ENCODE assay signal across 21 cellular contexts in genomic region chr6:158415666-158416065, GRCh38.
"Had no signal": no experiment of that assay in that cellular context is flagged by ENCODE, and none has a peak within 500 bp of the region (broad histone marks: within the 10 kb centered on the region; RNA-seq: fewer than 3 reads in every experiment).

No MANE protein-coding gene starts in this region.

- ATAC-seq: lower lobe of right lung; naive thymus-derived CD8-positive, alpha-beta T cell; stimulated activated memory B cell treated with anti-CD40 and anti-IgM and Interleukin-4, amounts not matched to agents 10 μg/mL and 1 μg/mL and 100 μg/mL, for 72 hours; upper lobe of right lung had no signal

- H3K36me3 ChIP-seq: prostate gland, suprapubic skin, transverse colon, upper lobe of right lung, uterus had no signal

- H3K4me1 ChIP-seq: lower lobe of right lung, prostate gland, spleen, transverse colon, uterus had no signal

- H3K9me3 ChIP-seq: lower lobe of right lung, prostate gland, right atrium auricular region, suprapubic skin, upper lobe of right lung, uterus had no signal

- H3K27ac ChIP-seq: esophagus squamous epithelium, lower lobe of right lung, prostate gland, right atrium auricular region, spleen, suprapubic skin, transverse colon, upper lobe of right lung, uterus had no signal

- H3K27me3 ChIP-seq: esophagus squamous epithelium, right atrium auricular region, spleen, suprapubic skin, transverse colon, upper lobe of right lung, uterus had no signal

- H3K4me3 ChIP-seq: esophagus squamous epithelium, lower lobe of right lung, prostate gland, right atrium auricular region, skin epidermis, spleen, suprapubic skin, transverse colon, upper lobe of right lung, uterus had no signal

- DNase-seq: effector CD8-positive, alpha-beta T cell; endodermal cell; esophagus squamous epithelium; hypothalamus; immature natural killer cell; islet precursor cell; left ventricle myocardium superior; lower lobe of right lung; naive thymus-derived CD8-positive, alpha-beta T cell; nephron progenitor cell; nucleus accumbens; spleen; stimulated activated CD4-positive, alpha-beta T cell treated with anti-CD3 and anti-CD28 coated beads, Interleukin-4, amount 100 ng/mL, for 4 hours; transverse colon; upper lobe of right lung; uterus had no signal
